2 cellular contexts compared by ENCODE assay signal in the genomic region with DNA sequence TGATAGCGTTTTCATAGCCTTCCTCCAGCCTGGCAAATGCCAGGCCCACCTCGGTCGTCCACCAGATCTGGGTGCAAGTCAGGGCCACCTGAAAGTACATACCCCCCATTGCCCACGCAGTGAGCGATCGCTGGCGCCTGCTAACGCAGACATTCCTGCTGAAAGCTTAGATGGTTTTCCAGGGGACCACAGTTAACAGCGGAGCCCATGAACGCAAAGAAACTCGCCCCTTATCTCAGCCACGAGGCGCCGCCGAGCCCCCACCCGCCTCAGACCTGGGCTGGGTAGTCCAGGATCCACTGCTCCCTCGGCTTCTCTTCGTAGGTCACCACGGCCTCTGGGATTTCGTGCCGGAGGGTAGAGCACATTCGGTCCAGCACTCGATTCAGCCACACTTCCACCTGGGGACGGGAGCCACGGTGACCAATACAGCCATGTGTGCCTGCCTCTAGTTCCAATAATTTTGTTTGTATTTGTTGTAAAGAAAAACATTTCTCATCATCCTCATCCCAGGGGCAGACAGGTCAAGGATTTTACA.
TF ChIP-seq lines count a peak whose summit lies in the region.

No MANE protein-coding gene starts in this region.

TF ChIP-seq in A549, 52 proteins besides CTCF, POLR2A, EP300 and RAD21 (continued from another document):
- TF ChIP-seq RCOR1 (IDR thresholded peaks at IDR 0.05; ENCODE audit: low read depth, low read length) (no peak), MAZ (IDR thresholded peaks at IDR 0.05; ENCODE audit: borderline replicate concordance, low read depth, low read length) (no peak), FOXS1 (CRISPR knock-in tag; IDR thresholded peaks at IDR 0.05) (no peak), FOSB (CRISPR knock-in tag; IDR thresholded peaks at IDR 0.05) (no peak), SREBF2 (IDR thresholded peaks at IDR 0.05) (no peak), TP53 (CRISPR knock-in tag; IDR thresholded peaks at IDR 0.05) (no peak), NPAS2 (CRISPR knock-in tag; IDR thresholded peaks at IDR 0.05; ENCODE audit: borderline replicate concordance) (no peak)
- TF ChIP-seq, protein P1, sequence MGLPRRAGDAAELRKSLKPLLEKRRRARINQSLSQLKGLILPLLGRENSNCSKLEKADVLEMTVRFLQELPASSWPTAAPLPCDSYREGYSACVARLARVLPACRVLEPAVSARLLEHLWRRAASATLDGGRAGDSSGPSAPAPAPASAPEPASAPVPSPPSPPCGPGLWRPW (IDR thresholded peaks at IDR 0.05), result no peak

TF ChIP-seq in HEK293, 187 proteins besides CTCF, POLR2A, EP300 and RAD21 (continued from another document):
- TF ChIP-seq ZNF366 (tag by site-specific recombination; conservative IDR thresholded peaks at IDR 0.05), result no peak
